In genomic region chr12:106551410-106551809, GRCh38 we compare ENCODE assay signal across 19 cellular contexts.
"Had no signal": no experiment of that assay in that cellular context is flagged by ENCODE, and none has a peak within 500 bp of the region (broad histone marks: within the 10 kb centered on the region; RNA-seq: fewer than 3 reads in every experiment).

No MANE protein-coding gene starts in this region.

- H3K36me3 ChIP-seq: ascending aorta, brain microvascular endothelial cell, lower lobe of right lung, tibial artery, WERI-Rb-1 had no signal

- DNase-seq: activated CD4-positive, alpha-beta T cell treated with anti-CD3 and anti-CD28 coated beads, Interleukin-2, amount 10 ng/mL, durations not matched to agents 7 days and 5 days; activated CD4-positive, CD25-positive, alpha-beta regulatory T cell treated with anti-CD3 and anti-CD28 coated beads, Interleukin-2, amount 50 U/mL, for 72 hours; activated CD8-positive, alpha-beta memory T cell treated with anti-CD3 and anti-CD28 coated beads, Interleukin-2, amount 10 ng/mL, durations not matched to agents 7 days and 5 days; activated CD8-positive, alpha-beta T cell treated with anti-CD3 and anti-CD28 coated beads for 36 hours; brain microvascular endothelial cell; caudate nucleus; effector CD8-positive, alpha-beta T cell; foreskin keratinocyte; lower lobe of right lung; naive thymus-derived CD4-positive, alpha-beta T cell; small intestine; stimulated activated CD4-positive, alpha-beta T cell treated with anti-CD3 and anti-CD28 coated beads, Interleukin-2, amount 100 ng/mL, for 24 hours; stimulated activated naive CD8-positive, alpha-beta T cell treated with anti-CD3 and anti-CD28 coated beads, Interleukin-15, amount 100 ng/mL, for 72 hours; tibial artery; WERI-Rb-1 had no signal

- H3K27me3 ChIP-seq: ascending aorta, brain microvascular endothelial cell had no signal

- H3K4me3 ChIP-seq: ascending aorta, lower lobe of right lung, tibial artery had no signal

- ATAC-seq: activated CD8-positive, alpha-beta memory T cell treated with anti-CD3 and anti-CD28 coated beads, Interleukin-2, amount 10 ng/mL, durations not matched to agents 7 days and 5 days; activated CD8-positive, alpha-beta T cell treated with anti-CD3 and anti-CD28 coated beads for 36 hours; activated naive CD4-positive, alpha-beta T cell treated with anti-CD3 and anti-CD28 coated beads, Interleukin-2, amount 50 U/mL, for 72 hours; foreskin keratinocyte; lower lobe of right lung; naive thymus-derived CD4-positive, alpha-beta T cell; sciatic nerve; stimulated activated effector memory CD8-positive, alpha-beta T cell treated with anti-CD3 and anti-CD28 coated beads, Interleukin-12 subunit alpha, Interleukin-12 subunit beta, amount 100 ng/mL, for 72 hours; stimulated activated naive CD8-positive, alpha-beta T cell treated with anti-CD3 and anti-CD28 coated beads, Interleukin-15, amount 100 ng/mL, for 72 hours had no signal

- H3K4me1 ChIP-seq: ascending aorta, foreskin keratinocyte, lower lobe of right lung, tibial artery had no signal

- H3K9me3 ChIP-seq: ascending aorta, lower lobe of right lung, tibial artery had no signal
